ENCODE assay signal across 8 cellular contexts in the genomic region with DNA sequence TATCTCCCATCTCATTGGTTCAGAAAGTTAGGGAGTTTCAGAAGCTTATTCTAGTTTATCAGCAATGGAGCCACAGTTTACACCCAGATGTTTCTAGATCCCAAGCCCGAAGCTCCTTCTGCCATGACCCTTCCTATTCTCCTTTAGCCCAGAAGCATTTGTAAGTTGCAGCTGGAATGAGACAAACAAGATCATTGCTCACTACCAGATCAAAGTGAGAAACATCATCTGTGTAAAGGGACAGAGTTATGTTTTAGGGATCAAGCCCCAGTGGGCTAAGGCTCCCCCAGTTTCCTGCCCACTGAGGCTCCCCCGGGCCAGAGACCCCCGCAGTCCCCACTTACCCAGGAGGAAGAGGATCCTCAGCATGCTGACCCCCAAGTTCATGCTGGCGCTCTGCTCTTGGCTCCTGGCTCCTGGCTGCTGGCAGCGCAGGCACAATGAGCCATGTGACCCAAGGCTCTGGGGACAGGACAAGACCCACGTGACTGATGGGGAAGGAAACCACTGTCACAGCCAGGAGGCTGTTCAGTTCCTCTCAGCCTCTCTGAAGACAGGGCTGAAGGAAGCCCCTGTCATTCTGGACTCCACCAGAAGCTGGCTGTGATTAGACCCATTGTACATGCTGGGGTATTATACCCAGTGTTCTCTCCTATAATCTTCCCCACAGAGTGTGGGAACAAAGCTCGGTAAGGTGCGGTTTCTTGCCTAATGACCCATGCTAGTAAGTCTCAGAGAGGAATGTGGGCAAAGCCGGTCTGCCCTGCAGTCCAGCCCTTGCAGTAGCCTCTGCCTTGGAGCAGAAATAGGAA. TPM values are rescaled to one million over a fixed set of nuclear protein-coding genes. Genes with fewer than 3 reads are reported as not detected.
DNase-seq lines count a peak whose midpoint lies in the region; ATAC-seq and TF ChIP-seq lines count a peak whose summit lies in the region.

A gene with protein sequence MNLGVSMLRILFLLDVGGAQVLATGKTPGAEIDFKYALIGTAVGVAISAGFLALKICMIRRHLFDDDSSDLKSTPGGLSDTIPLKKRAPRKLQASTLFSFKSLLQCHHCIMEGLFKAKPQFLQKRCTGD (minus strand): TSS at position 442 of the 812 bp plus-strand sequence. CDS start 55 bp downstream, at position 387.

- DNase-seq in breast epithelium (ENCODE audit: low spot score in 2 of 2) (no peak), MCF 10A (ENCODE audit: unreplicated experiment) (no peak), esophagus squamous epithelium (lab: John Stamatoyannopoulos, UW) (peak; percentile 32), posterior cingulate gyrus (peak; percentile 65 to 96 (median 80)), NCI-H226 (no peak), H7 (no peak)

- H3K9me3 ChIP-seq in breast epithelium, result no peaks in the 10 kb centered on the region
- H3K9me3 ChIP-seq in esophagus squamous epithelium, result no peaks in the 10 kb centered on the region

- H3K27ac ChIP-seq in breast epithelium (peak within 1 kb of the TSS; percentile 42 to 80), esophagus squamous epithelium (peak within 1 kb of the TSS; percentile 52 to 86 (median 75))

- intact Hi-C loops in breast epithelium (cut with DNase I; ENCODE audit: low total_unique reads), result no loop called here
- intact Hi-C loops in MCF 10A (cut with micrococcal nuclease), result no loop called here
- intact Hi-C loops in esophagus squamous epithelium (cut with DNase I), result no loop called here
- intact Hi-C loops in posterior cingulate gyrus (cut with DNase I), result no loop called here

- CTCF ChIA-PET in MCF 10A (lab: Yijun Ruan, JAX), result interaction anchor here (0.7 to 1.1 kb wide), 2 partner anchors 26 to 207 kb away, joined by 3 read pairs; no protein-coding TSS in a partner anchor

- no TSS peak for BruUV-seq in MCF 10A (replicated peaks; lab: Mats Ljungman, UMichigan)

- peaks cover 18% of the 10 kb centered on the region for H3K27me3 Mint-ChIP-seq in MCF 10A (ENCODE audit: insufficient read depth, unreplicated experiment)
- H3K27me3 Mint-ChIP-seq in T-helper 1 cell treated with Interleukin-12 subunit alpha and Interleukin-12 subunit beta and Interleukin-4 antibody, amounts not matched to agents 30 μg/mL and 1 μg/mL, for 36 hours (ENCODE audit: low read depth), result peaks cover 29% of the 10 kb centered on the region

- H3K4me1 ChIP-seq in breast epithelium, result no peaks in the 10 kb centered on the region
- peaks cover 0 to 50% (median 21%) of the 10 kb centered on the region in 3 donors for H3K4me1 ChIP-seq in esophagus squamous epithelium

- H3K4me3 Mint-ChIP-seq in MCF 10A (ENCODE audit: unreplicated experiment), result no peak within 1 kb of the TSS
- H3K4me3 Mint-ChIP-seq in T-helper 1 cell treated with Interleukin-12 subunit alpha and Interleukin-12 subunit beta and Interleukin-4 antibody, amounts not matched to agents 30 μg/mL and 1 μg/mL, for 36 hours, result peak within 1 kb of the TSS; percentile 69

- POLR2A ChIA-PET in MCF 10A (lab: Yijun Ruan, JAX), result no interaction called here

- H3K4me3 ChIP-seq in breast epithelium, result peak within 1 kb of the TSS; percentile 29 to 50 (median 31)
- H3K4me3 ChIP-seq in esophagus squamous epithelium, result peak within 1 kb of the TSS; percentile 3 to 61 (median 34)
- no peak within 1 kb of the TSS for H3K4me3 ChIP-seq in H7 (ENCODE audit: insufficient read depth, low read depth, low read length)

- no peaks in the 10 kb centered on the region for H3K9me3 Mint-ChIP-seq in MCF 10A (ENCODE audit: unreplicated experiment)
- H3K9me3 Mint-ChIP-seq in T-helper 1 cell treated with Interleukin-12 subunit alpha and Interleukin-12 subunit beta and Interleukin-4 antibody, amounts not matched to agents 30 μg/mL and 1 μg/mL, for 36 hours, result no peaks in the 10 kb centered on the region

- H3K36me3 Mint-ChIP-seq in MCF 10A (ENCODE audit: insufficient read depth, unreplicated experiment), result no peaks in the 10 kb centered on the region
- H3K36me3 Mint-ChIP-seq in T-helper 1 cell treated with Interleukin-12 subunit alpha and Interleukin-12 subunit beta and Interleukin-4 antibody, amounts not matched to agents 30 μg/mL and 1 μg/mL, for 36 hours (ENCODE audit: low read depth), result peaks cover 3% of the 10 kb centered on the region

- no peaks in the 10 kb centered on the region for H3K4me1 Mint-ChIP-seq in MCF 10A (ENCODE audit: insufficient read depth, unreplicated experiment)
- H3K4me1 Mint-ChIP-seq in T-helper 1 cell treated with Interleukin-12 subunit alpha and Interleukin-12 subunit beta and Interleukin-4 antibody, amounts not matched to agents 30 μg/mL and 1 μg/mL, for 36 hours (ENCODE audit: low read depth), result peaks cover 43% of the 10 kb centered on the region

- TF ChIP-seq CTCF in breast epithelium (IDR thresholded peaks at IDR 0.05) (no peak), MCF 10A (IDR thresholded peaks at IDR 0.05; ENCODE audit: unreplicated experiment) (no peak), esophagus squamous epithelium (IDR thresholded peaks at IDR 0.05) (no peak)

- ATAC-seq in HG03095 (IDR thresholded peaks at IDR 0.05; ENCODE audit: unreplicated experiment), result peak; percentile 78

- WGBS in esophagus squamous epithelium, 2 donors, result 33 to 75% methylated on average over 1 to 4 of the region's 9 CpGs

- no peak within 1 kb of the TSS for H3K27ac Mint-ChIP-seq in MCF 10A (ENCODE audit: low read depth, unreplicated experiment)
- peak within 1 kb of the TSS; percentile 26 for H3K27ac Mint-ChIP-seq in T-helper 1 cell treated with Interleukin-12 subunit alpha and Interleukin-12 subunit beta and Interleukin-4 antibody, amounts not matched to agents 30 μg/mL and 1 μg/mL, for 36 hours

- H3K27me3 ChIP-seq in breast epithelium (no peaks in the 10 kb centered on the region), esophagus squamous epithelium (no peaks in the 10 kb centered on the region), H7 (ENCODE audit: control insufficient read depth, insufficient read depth, low read length) (no peaks in the 10 kb centered on the region)

- H3K36me3 ChIP-seq in breast epithelium (no peaks in the 10 kb centered on the region), esophagus squamous epithelium (no peaks in the 10 kb centered on the region), H7 (replicated peaks; ENCODE audit: control insufficient read depth, insufficient read depth, low read length) (no peaks in the 10 kb centered on the region)

- TF ChIP-seq POLR2A in breast epithelium (IDR thresholded peaks at IDR 0.05), result no peak
- peak in 2 of 4 donors; percentile 52 to 67 for TF ChIP-seq POLR2A in esophagus squamous epithelium (IDR thresholded peaks at IDR 0.05)

RNA-seq across cellular contexts. Expression of the gene that starts here (rescaled TPM):
- 10 to 100 TPM in 2 of 3 donors, 1 to 10 TPM in 1; 9.1 to 29.8 (median 18.4) TPM for total RNA-seq in breast epithelium
- not detected in 2 replicates for total RNA-seq in MCF 10A (2022)
- 10 to 100 TPM in 2 of 4 donors, 1 to 10 TPM in 1, under 1 TPM in 1; 0.76 to 20.6 (median 7.1) TPM for total RNA-seq in esophagus squamous epithelium
- not detected in 2 replicates for total RNA-seq in H7 (2014; rRNA removed; shearing (Covaris generic))

Comparison
In these comparisons a context has a peak if more than half of its experiments do, and no peak if none do; other contexts are left out.
1. DNase-seq: peak in esophagus squamous epithelium (single experiment) and posterior cingulate gyrus (10 of 10); none in breast epithelium (0 of 2), MCF 10A (single experiment), NCI-H226 (single experiment) and H7 (single experiment).